ENCODE assay signal across 8 cellular contexts in the genomic region with DNA sequence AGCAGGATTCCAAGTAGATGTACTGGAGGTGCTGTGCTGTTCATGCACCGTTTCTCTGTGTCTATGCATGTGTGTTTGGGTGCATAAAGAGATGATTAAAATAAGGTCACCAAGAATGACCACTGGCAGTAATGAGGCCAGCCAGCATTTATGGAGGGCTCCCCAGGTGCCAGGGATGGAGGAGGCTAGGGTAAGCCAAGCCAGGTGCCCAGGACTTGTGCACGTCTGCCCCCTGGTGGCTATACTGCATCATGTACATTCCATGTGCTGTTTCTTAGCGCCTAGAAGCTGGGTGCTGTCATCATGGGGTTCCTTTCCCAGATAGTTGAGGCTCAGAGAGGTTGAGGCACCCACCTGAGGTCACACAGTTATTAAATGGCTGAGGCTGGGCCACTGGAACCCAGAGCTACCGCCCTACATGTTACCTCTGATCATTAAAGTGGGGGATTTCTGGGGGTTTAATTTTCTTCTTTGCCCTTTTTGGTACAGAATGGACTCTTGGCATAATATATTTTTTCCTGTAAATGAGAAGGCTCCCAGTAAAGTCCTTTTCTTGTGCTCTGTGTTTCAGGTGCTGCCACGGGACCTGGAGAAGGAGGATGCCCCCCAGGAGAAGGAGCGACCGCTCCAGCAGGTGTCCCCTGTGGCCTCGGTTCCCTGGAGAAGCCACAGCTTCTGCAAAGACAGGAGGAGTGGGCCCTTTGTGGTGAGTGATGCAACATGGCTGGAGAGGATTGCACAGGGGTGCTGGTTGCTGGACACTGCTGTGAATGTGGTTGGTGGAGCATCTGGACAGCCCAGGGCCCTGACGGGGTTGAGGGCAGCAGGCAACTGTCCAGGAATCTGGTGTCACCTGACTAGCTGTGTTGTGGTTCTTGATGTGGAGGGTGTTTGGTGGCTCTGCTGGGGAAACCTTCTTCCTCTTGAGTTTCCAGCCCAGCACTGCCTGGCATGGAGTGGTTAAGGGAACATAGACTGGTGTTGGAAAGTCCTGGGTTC.
DNase-seq lines count a peak whose midpoint lies in the region; ATAC-seq, FAIRE-seq and TF ChIP-seq lines count a peak whose summit lies in the region.

No MANE protein-coding gene starts in this region.

- DNase-seq in Ammon's horn (ENCODE audit: low spot score): peak; percentile 80
- peak; percentile 52 for DNase-seq in H54 (ENCODE audit: insufficient read length, low spot score)
- DNase-seq in NOMO-1 treated with DMSO at 0.1 percent for 48 hours (lab: John Stamatoyannopoulos, UW; ENCODE audit: unreplicated experiment): peak; percentile 31
- DNase-seq in activated CD8-positive, alpha-beta memory T cell treated with anti-CD3 and anti-CD28 coated beads, Interleukin-2, amount 50 U/mL, for 4 hours: peak; percentile 71
- peak; percentile 77 for DNase-seq in epidermal melanocyte (ENCODE audit: insufficient read length, low spot score)
- DNase-seq in myocyte (ENCODE audit: low read depth): peak; percentile 75
- DNase-seq in stimulated activated naive CD4-positive, alpha-beta T cell (lab: John Stamatoyannopoulos, UW): peak; percentile 34 to 76 (median 46)

- no peak for TF ChIP-seq POLR2A in H54 (IDR thresholded peaks at IDR 0.05; ENCODE audit: low read depth, low read length)

- ATAC-seq in HG02642 (IDR thresholded peaks at IDR 0.05; ENCODE audit: poor library complexity, unreplicated experiment): no peak

- FAIRE-seq in H54 (lab: Jason Lieb, UNC): peak; percentile 90
